ENCODE assay signal across 8 cellular contexts in genomic region chr2:127701651-127702394, GRCh38. TPM values are rescaled to one million over a fixed set of nuclear protein-coding genes. Genes with fewer than 3 reads are reported as not detected.
DNase-seq lines count a peak whose midpoint lies in the region; FAIRE-seq and TF ChIP-seq lines count a peak whose summit lies in the region.

No MANE protein-coding gene starts in this region.

- peaks cover 33% of the 10 kb centered on the region for H3F3A ChIP-seq in GM23248 (ENCODE audit: insufficient read depth)

- peaks cover 26% of the 10 kb centered on the region for H3K79me2 ChIP-seq in GM23248 (ENCODE audit: insufficient read depth)

- H3K9ac ChIP-seq in GM23248: peak overlapping the region; percentile 85

- H2AFZ ChIP-seq in GM23248: peak overlapping the region; percentile 86

- FAIRE-seq in frontal cortex (lab: Jason Lieb, UNC): no peak

- H3K4me3 ChIP-seq in GM23248 (peak overlapping the region; percentile 71), suprapubic skin (peak overlapping the region; percentile 83)

- no peak for TF ChIP-seq POLR2A in suprapubic skin (IDR thresholded peaks at IDR 0.05)

- no peaks in the 10 kb centered on the region for H3K9me2 ChIP-seq in GM23248 (ENCODE audit: insufficient read depth)

- no peaks in the 10 kb centered on the region for H4K20me1 ChIP-seq in GM23248 (ENCODE audit: insufficient read depth)

- peak overlapping the region; percentile 90 for H3K4me2 ChIP-seq in GM23248 (ENCODE audit: unreplicated experiment)

- H3K9me3 ChIP-seq in GM23248 (ENCODE audit: low read depth) (no peaks in the 10 kb centered on the region), KOPT-K1 (ENCODE audit: insufficient read depth, low read length, poor library complexity, severe bottlenecking) (no peaks in the 10 kb centered on the region), suprapubic skin (no peaks in the 10 kb centered on the region)

- no peaks in the 10 kb centered on the region for H3K36me3 ChIP-seq in GM23248 (ENCODE audit: low read depth)
- H3K36me3 ChIP-seq in KOPT-K1 (ENCODE audit: insufficient read depth, low read length): peaks cover 36% of the 10 kb centered on the region
- peaks cover 4% of the 10 kb centered on the region for H3K36me3 ChIP-seq in suprapubic skin

- DNase-seq in ELR (ENCODE audit: low read depth) (peak; percentile 81), GM23248 (peak; percentile 92), SHP77 treated with DMSO at 0.1 percent for 48 hours (lab: John Stamatoyannopoulos, UW) (peak; percentile 12), frontal cortex (ENCODE audit: low spot score in 2 of 2) (peak; percentile 70 to 82), nucleus accumbens (lab: John Stamatoyannopoulos, UW) (peak in 39 of 56 donors; percentile 32 to 89 (median 65)), suprapubic skin (ENCODE audit: low spot score in 2 of 2) (peak; percentile 87 to 89)
- DNase-seq in activated gamma-delta T cell treated with anti-CD3 and anti-CD28 coated beads, Interleukin-2, amount 50 U/mL, for 16 hours (ENCODE audit: low read depth): peak; percentile 70

- TF ChIP-seq CTCF in suprapubic skin (IDR thresholded peaks at IDR 0.05): peak; percentile 6 to 33

- 1 to 2% methylated on average over 62 to 81 of the region's 108 CpGs for WGBS in GM23248 (ENCODE audit: low coverage in 1 of 2, low lambda C conversion rate in 2 of 2, missing lambda C conversion rate in 2 of 2), 2 experiments
- WGBS in suprapubic skin: under 1% methylated on average over 48 of the region's 108 CpGs

- H3K4me1 ChIP-seq in GM23248 (ENCODE audit: insufficient read depth): peaks cover 36% of the 10 kb centered on the region
- H3K4me1 ChIP-seq in suprapubic skin: peaks cover 50% of the 10 kb centered on the region

- H3K27me3 ChIP-seq in GM23248 (replicated peaks; ENCODE audit: insufficient read depth): no peaks in the 10 kb centered on the region
- H3K27me3 ChIP-seq in suprapubic skin: no peaks in the 10 kb centered on the region

- no peak for TF ChIP-seq EP300 in suprapubic skin (IDR thresholded peaks at IDR 0.05)

- H3K27ac ChIP-seq in GM23248 (peak overlapping the region; percentile 91), KOPT-K1 (ENCODE audit: low read depth, low read length, poor library complexity, severe bottlenecking) (peak overlapping the region; percentile 92), suprapubic skin (peak overlapping the region; percentile 99)

- in situ Hi-C loops in GM23248 (cut with MboI): no loop called here

RNA-seq across cellular contexts. Expression of gene SFT2D3, which starts 0.5 kb away (rescaled TPM):
- total RNA-seq in GM23248 (2014; rRNA removed; shearing (Covaris generic)): 5.7 and 9.4 TPM in 2 replicates
- not detected in 2 replicates for polyA plus RNA-seq in GM23248 (2016; fragmentation: Nextera tagmentation; extraction: Ambion mirVana)
- 10.2 TPM for total RNA-seq in frontal cortex
- total RNA-seq in suprapubic skin: 10 to 100 TPM; 10.2 to 15.9 (median 12.2) TPM

RNA-seq across cellular contexts. Expression of gene LIMS2, which starts 26.5 kb away (rescaled TPM):
- 3.8 and 7.2 TPM in 2 replicates for total RNA-seq in GM23248 (2014; rRNA removed; shearing (Covaris generic))
- polyA plus RNA-seq in GM23248 (2016; fragmentation: Nextera tagmentation; extraction: Ambion mirVana): 30.4 and 33.7 TPM in 2 replicates
- total RNA-seq in frontal cortex: 1.2 TPM
- total RNA-seq in suprapubic skin: 10 to 100 TPM in 2 of 4 donors, 1 to 10 TPM in 2; 9.2 to 40.0 (median 15.4) TPM

RNA-seq across cellular contexts. Expression of gene GPR17, which starts 55.9 kb away (rescaled TPM):
- total RNA-seq in GM23248 (2014; rRNA removed; shearing (Covaris generic)): not detected in 2 replicates
- 0.11 TPM in 1 of 2 replicates, not detected in the other for polyA plus RNA-seq in GM23248 (2016; fragmentation: Nextera tagmentation; extraction: Ambion mirVana)
- total RNA-seq in frontal cortex: 4.1 TPM
- under 1 TPM in 2 of 4 donors, not detected in 2; 0.48 to 0.52 TPM for total RNA-seq in suprapubic skin

Comparison
In these comparisons a context has a peak if more than half of its experiments do, and no peak if none do; other contexts are left out.
1. Peak in every context shown above with its lines: DNase-seq, H3K4me3 ChIP-seq and H3K27ac ChIP-seq.
2. DNase-seq: peak in every context shown above with its lines; median percentile 92 in GM23248; 88 in suprapubic skin; 81 in ELR; 76 in frontal cortex; 70 in activated gamma-delta T cell treated with anti-CD3 and anti-CD28 coated beads, Interleukin-2, amount 50 U/mL, for 16 hours; 65 in nucleus accumbens; 12 in SHP77 treated with DMSO at 0.1 percent for 48 hours.